1 cellular context compared by ENCODE assay signal in the genomic region with DNA sequence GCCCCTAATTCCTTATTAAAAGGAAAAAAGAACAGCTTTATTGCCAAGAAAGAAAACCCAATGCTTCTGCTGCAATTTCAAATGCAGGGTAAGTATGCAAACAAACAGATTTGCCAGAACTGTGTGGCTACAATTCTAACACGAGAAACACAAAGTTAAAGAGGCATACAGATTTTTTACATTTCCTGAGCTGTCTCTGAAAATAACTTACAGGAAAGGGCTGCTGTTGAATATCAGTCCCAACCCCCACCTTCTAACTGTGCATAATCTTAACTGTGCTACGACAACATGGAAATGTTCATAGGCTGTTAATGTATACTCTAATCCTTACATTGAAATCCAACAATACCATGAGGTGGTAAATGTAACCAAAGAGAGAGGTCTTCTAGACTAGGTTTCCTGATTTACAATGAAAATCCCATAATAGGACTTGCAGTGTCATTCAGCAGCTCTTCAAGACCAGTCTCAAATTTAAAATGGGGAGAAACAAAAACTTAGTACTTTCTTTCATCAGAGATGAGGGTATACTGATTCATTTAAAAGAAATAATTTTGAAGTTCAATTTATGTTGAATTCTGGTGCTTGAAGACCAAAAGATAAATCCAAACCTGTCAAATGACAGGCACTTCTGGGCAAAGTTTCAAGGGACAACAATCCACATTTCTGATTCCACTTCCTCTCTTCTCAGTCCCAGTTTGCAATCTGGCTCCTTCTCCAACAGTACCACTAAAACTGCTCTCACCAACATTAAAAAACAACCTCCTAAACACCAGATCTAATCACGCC.
TF ChIP-seq lines count a peak whose summit lies in the region.

No MANE protein-coding gene starts in this region.

TF ChIP-seq in GM12878, 131 proteins besides CTCF, POLR2A, EP300 and RAD21:
- TF ChIP-seq SPI1 (IDR thresholded peaks at IDR 0.05; ENCODE audit: borderline replicate concordance, insufficient read depth, low read depth, low read length) (peak; percentile 53; the same call in 1 of the 2 replicates), DPF2 (IDR thresholded peaks at IDR 0.05) (no peak)
